Comparison of ENCODE assay signal across 10 cellular contexts in the genomic region with DNA sequence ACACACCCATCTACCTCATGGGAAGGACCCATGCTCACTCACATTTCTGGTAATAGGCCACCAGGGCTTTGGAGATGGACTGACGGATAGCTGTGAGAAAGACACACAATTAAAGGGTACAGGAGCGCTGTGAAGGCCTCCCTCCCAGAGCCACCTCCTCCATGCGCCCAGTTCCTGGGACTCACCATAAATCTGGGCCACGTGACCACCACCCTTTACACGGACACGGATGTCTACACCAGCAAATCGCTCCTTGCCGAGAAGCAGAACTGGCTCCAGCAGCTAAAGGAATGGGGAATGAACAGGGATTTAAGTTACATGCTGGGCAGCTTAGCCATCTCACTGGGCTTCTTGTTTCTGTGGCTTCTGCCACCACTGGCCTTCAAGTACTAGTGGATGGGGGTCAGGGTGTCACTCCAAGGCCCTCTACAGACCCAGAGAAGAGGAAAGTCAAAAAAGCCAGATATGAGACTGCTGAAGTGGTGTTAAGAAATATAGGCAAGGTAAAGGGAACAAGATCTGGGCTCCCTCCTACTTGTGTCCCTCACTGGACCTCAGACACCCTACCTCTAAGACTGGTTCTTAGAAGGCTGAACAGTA. TPM values are rescaled to one million over a fixed set of nuclear protein-coding genes. Genes with fewer than 3 reads are reported as not detected.
DNase-seq lines count a peak whose midpoint lies in the region; ATAC-seq, FAIRE-seq and TF ChIP-seq lines count a peak whose summit lies in the region.
"Had no signal": no experiment of that assay in that cellular context is flagged by ENCODE, and none has a peak within 500 bp of the region (broad histone marks: within the 10 kb centered on the region; RNA-seq: fewer than 3 reads in every experiment).

No MANE protein-coding gene starts in this region.

- H3K9me3 Mint-ChIP-seq in HFFc6: peaks cover 6% of the 10 kb centered on the region
- H3K9me3 Mint-ChIP-seq in activated naive CD8-positive, alpha-beta T cell (ENCODE audit: low read depth): no peaks in the 10 kb centered on the region

- FAIRE-seq in HTR-8/SVneo (lab: Jason Lieb, UNC): no peak

- peaks cover 51% of the 10 kb centered on the region for H4K20me1 ChIP-seq in BLaER1

- no peak for TF ChIP-seq POLR2A in lower leg skin (IDR thresholded peaks at IDR 0.05)

- peak overlapping the region; percentile 98 for H3K27ac Mint-ChIP-seq in HFFc6
- peak overlapping the region; percentile 100 for H3K27ac Mint-ChIP-seq in activated naive CD8-positive, alpha-beta T cell

- DNase-seq in HFFc6: no peak
- no peak for DNase-seq in HTR-8/SVneo (ENCODE audit: insufficient read length, low spot score)
- no peak for DNase-seq in lower leg skin (ENCODE audit: low spot score in 2 of 2)
- no peak for DNase-seq in COLO829 (ENCODE audit: low spot score)
- DNase-seq: head of caudate nucleus, NCI-H2081 treated with DMSO at 0.1 percent for 48 hours had no signal

- TF ChIP-seq CTCF in HFFc6 (IDR thresholded peaks at IDR 0.05) (no peak), lower leg skin (IDR thresholded peaks at IDR 0.05) (no peak)

- ATAC-seq in GM19467 (IDR thresholded peaks at IDR 0.05; ENCODE audit: unreplicated experiment): no peak

- H3K4me1 Mint-ChIP-seq in HFFc6 (ENCODE audit: low read depth): peaks cover 57% of the 10 kb centered on the region
- peaks cover 42% of the 10 kb centered on the region for H3K4me1 Mint-ChIP-seq in activated naive CD8-positive, alpha-beta T cell (ENCODE audit: low read depth)

- H3K9me3 ChIP-seq in BLaER1 (no peaks in the 10 kb centered on the region), muscle layer of colon (ENCODE audit: low read length) (no peaks in the 10 kb centered on the region)

- H3K9ac ChIP-seq in BLaER1 (peak overlapping the region; percentile 98), muscle layer of colon (ENCODE audit: low read length) (peak overlapping the region; percentile 32)

- H3K4me3 ChIP-seq in BLaER1 (peak overlapping the region; percentile 87), muscle layer of colon (ENCODE audit: low read depth in 1 of 2, low read length in 2 of 2) (no peak overlapping the region), lower leg skin (ENCODE audit: low read depth, poor library complexity, severe bottlenecking) (no peak overlapping the region)

- peaks cover 25% of the 10 kb centered on the region for H3K27me3 Mint-ChIP-seq in HFFc6 (ENCODE audit: insufficient read depth)
- H3K27me3 Mint-ChIP-seq in activated naive CD8-positive, alpha-beta T cell: no peaks in the 10 kb centered on the region

- peaks cover 32% of the 10 kb centered on the region for H3K36me3 Mint-ChIP-seq in HFFc6 (ENCODE audit: low read depth)
- H3K36me3 Mint-ChIP-seq in activated naive CD8-positive, alpha-beta T cell: peaks cover 11% of the 10 kb centered on the region

- H3K4me3 Mint-ChIP-seq in HFFc6: peak overlapping the region; percentile 100
- peak overlapping the region; percentile 100 for H3K4me3 Mint-ChIP-seq in activated naive CD8-positive, alpha-beta T cell

- peaks cover 41% of the 10 kb centered on the region for H3K36me3 ChIP-seq in BLaER1
- H3K36me3 ChIP-seq in muscle layer of colon (ENCODE audit: insufficient read depth, low read length): peaks cover 28% of the 10 kb centered on the region

- H3K27ac ChIP-seq in BLaER1 (no peak overlapping the region), muscle layer of colon (ENCODE audit: low read depth, low read length) (no peak overlapping the region)

- intact Hi-C loops in lower leg skin (cut with DNase I; ENCODE audit: low total_unique reads): no loop called here

- H3K27me3 ChIP-seq in BLaER1 (no peaks in the 10 kb centered on the region), muscle layer of colon (ENCODE audit: control insufficient read depth in 1 of 2, insufficient read depth in 2 of 2, low read length in 2 of 2) (no peaks in the 10 kb centered on the region)

- peak overlapping the region; percentile 86 for H3K4me2 ChIP-seq in BLaER1

- H3K4me1 ChIP-seq in BLaER1 (peaks cover 27% of the 10 kb centered on the region), muscle layer of colon (ENCODE audit: insufficient read depth, low read length) (peaks cover 34% of the 10 kb centered on the region)

- WGBS in lower leg skin, 2 donors: 94 to 97% methylated on average over 8 of the region's 8 CpGs

RNA-seq across cellular contexts. Expression of a gene that starts 2.2 kb away (rescaled TPM):
- 1,000 to 10,000 TPM; 1,647 to 2,008 (median 1,885) TPM for total RNA-seq in HFFc6 (2021; fragmentation: NEBNext Ultra II Directional; extraction: Animal tissue kit (Norgen Biotek cat#: 25700))
- total RNA-seq in lower leg skin: 1,000 to 10,000 TPM; 1,726 to 3,026 (median 2,088) TPM

RNA-seq across cellular contexts. Expression of a gene that starts 11.8 kb away (rescaled TPM):
- total RNA-seq in HFFc6 (2021; fragmentation: NEBNext Ultra II Directional; extraction: Animal tissue kit (Norgen Biotek cat#: 25700)): 100 to 1,000 TPM; 102 to 129 (median 107) TPM
- total RNA-seq in lower leg skin: 100 to 1,000 TPM in 1 of 4 donors, 10 to 100 TPM in 3; 70.0 to 102 (median 77.3) TPM

RNA-seq across cellular contexts. Expression of a gene that starts 21.1 kb away (rescaled TPM):
- total RNA-seq in HFFc6 (2021; fragmentation: NEBNext Ultra II Directional; extraction: Animal tissue kit (Norgen Biotek cat#: 25700)): 10 to 100 TPM; 38.3 to 56.0 (median 45.7) TPM
- total RNA-seq in lower leg skin: 1 to 10 TPM; 3.0 to 6.4 (median 4.3) TPM

RNA-seq across cellular contexts. Expression of a gene that starts 26.9 kb away (rescaled TPM):
- total RNA-seq in HFFc6 (2021; fragmentation: NEBNext Ultra II Directional; extraction: Animal tissue kit (Norgen Biotek cat#: 25700)): 10 to 100 TPM; 30.9 to 81.6 (median 68.5) TPM
- 100 to 1,000 TPM; 170 to 536 (median 280) TPM for total RNA-seq in lower leg skin

RNA-seq across cellular contexts. Expression of a gene that starts 42.4 kb away (rescaled TPM):
- 10 to 100 TPM; 38.2 to 48.5 (median 45.2) TPM for total RNA-seq in HFFc6 (2021; fragmentation: NEBNext Ultra II Directional; extraction: Animal tissue kit (Norgen Biotek cat#: 25700))
- total RNA-seq in lower leg skin: 10 to 100 TPM; 30.3 to 35.8 (median 33.3) TPM

Comparison
In these comparisons a context has a peak if more than half of its experiments do, and no peak if none do; other contexts are left out.
1. RNA of a gene that starts 21.1 kb away (total RNA-seq): 38.3 to 56.0 TPM in HFFc6; 3.0 to 6.4 TPM in lower leg skin; every median in the first group is over 4 times any median in the second.